Comparison of ENCODE assay signal across 1 cellular context in the genomic region with DNA sequence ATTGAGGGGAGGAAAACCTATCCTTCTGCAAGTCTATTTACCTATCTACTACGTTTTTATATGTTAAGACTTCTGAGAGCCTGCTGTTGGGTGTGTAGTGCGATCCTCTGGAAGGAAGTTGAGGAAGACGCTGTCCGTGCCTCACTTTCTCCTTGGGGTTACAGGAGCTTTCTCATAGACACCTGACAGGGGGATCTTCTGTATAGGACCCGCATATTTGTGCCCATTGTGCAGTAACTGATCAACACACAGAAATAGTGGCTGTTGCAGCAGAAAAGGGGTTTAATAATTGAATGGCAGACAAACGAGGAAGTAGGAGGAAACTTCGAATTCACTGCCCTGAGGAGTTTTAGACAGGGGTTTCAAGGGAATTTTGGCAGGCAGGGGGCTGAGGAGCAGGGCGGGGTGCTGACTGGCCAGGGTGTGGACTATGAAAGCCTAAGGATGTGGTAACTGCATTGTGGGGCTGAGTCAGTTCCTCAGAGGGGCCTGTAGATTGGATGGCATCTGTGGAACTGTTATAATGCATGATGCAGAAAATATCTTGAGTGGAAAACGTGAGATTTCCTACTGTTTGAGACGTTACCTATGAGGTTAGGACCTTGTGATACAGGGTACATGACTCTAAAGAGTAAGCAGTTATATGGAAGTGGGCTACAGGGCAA. TPM values are rescaled to one million over a fixed set of nuclear protein-coding genes. Genes with fewer than 3 reads are reported as not detected.
"Had no signal": no experiment of that assay in that cellular context is flagged by ENCODE, and none has a peak within 500 bp of the region (broad histone marks: within the 10 kb centered on the region; RNA-seq: fewer than 3 reads in every experiment).

No MANE protein-coding gene starts in this region.

RNA-seq across cellular contexts. Expression of a gene that starts 18.1 kb away (rescaled TPM):
- total RNA-seq: natural killer cell had no signal
